Comparison of ENCODE assay signal across 8 cellular contexts in genomic region chr5:56814963-56815656, GRCh38. TPM values are rescaled to one million over a fixed set of nuclear protein-coding genes. Genes with fewer than 3 reads are reported as not detected.
DNase-seq lines count a peak whose midpoint lies in the region; ATAC-seq and TF ChIP-seq lines count a peak whose summit lies in the region.

Gene MAP3K1, plus strand, starts transcription at chr5:56815549. Its CDS starts 25 bp downstream, at chr5:56815574.

- H3K4me1 Mint-ChIP-seq in activated naive CD4-positive, alpha-beta T cell treated with anti-CD3 and anti-CD28 coated beads, Interleukin-2, amount 50 U/mL, for 24 hours: peaks cover 27% of the 10 kb centered on the region

- TF ChIP-seq CTCF in omental fat pad (IDR thresholded peaks at IDR 0.05): no peak
- TF ChIP-seq CTCF in suprapubic skin (IDR thresholded peaks at IDR 0.05): no peak

- no peaks in the 10 kb centered on the region for H3K9me3 ChIP-seq in suprapubic skin

- peak within 1 kb of the TSS; percentile 79 for H3K4me3 ChIP-seq in suprapubic skin

- peak within 1 kb of the TSS; percentile 92 for H3K4me3 Mint-ChIP-seq in activated naive CD4-positive, alpha-beta T cell treated with anti-CD3 and anti-CD28 coated beads, Interleukin-2, amount 50 U/mL, for 24 hours

- H3K4me1 ChIP-seq in suprapubic skin: peaks cover 34% of the 10 kb centered on the region

- peak; percentile 54 for ATAC-seq in GM21717 (IDR thresholded peaks at IDR 0.05; ENCODE audit: unreplicated experiment)
- peak; percentile 67 for ATAC-seq in SK-N-SH treated with all-trans-retinoic acid at 6 μM for 48 hours
- ATAC-seq in omental fat pad (ENCODE audit: low FRiP score): peak; percentile 89

- no peaks in the 10 kb centered on the region for H3K27me3 Mint-ChIP-seq in activated naive CD4-positive, alpha-beta T cell treated with anti-CD3 and anti-CD28 coated beads, Interleukin-2, amount 50 U/mL, for 24 hours

- peak within 1 kb of the TSS; percentile 99 for H3K27ac ChIP-seq in suprapubic skin

- no peak for TF ChIP-seq POLR2A in suprapubic skin (IDR thresholded peaks at IDR 0.05)

- DNase-seq in Daoy (ENCODE audit: low read depth) (peak; percentile 83), KG1 (lab: John Stamatoyannopoulos, UW) (peak; percentile 33), glomerular endothelial cell (ENCODE audit: extremely low read depth, low read depth, low spot score) (no peak), omental fat pad (ENCODE audit: low spot score) (no peak), suprapubic skin (ENCODE audit: low spot score in 2 of 2) (peak; percentile 83 to 87)

- no peaks in the 10 kb centered on the region for H3K9me3 Mint-ChIP-seq in activated naive CD4-positive, alpha-beta T cell treated with anti-CD3 and anti-CD28 coated beads, Interleukin-2, amount 50 U/mL, for 24 hours

- WGBS in suprapubic skin: under 1% methylated on average over 38 of the region's 87 CpGs

- H3K36me3 ChIP-seq in suprapubic skin: no peaks in the 10 kb centered on the region

- no peaks in the 10 kb centered on the region for H3K27me3 ChIP-seq in suprapubic skin

- H3K36me3 Mint-ChIP-seq in activated naive CD4-positive, alpha-beta T cell treated with anti-CD3 and anti-CD28 coated beads, Interleukin-2, amount 50 U/mL, for 24 hours: no peaks in the 10 kb centered on the region

- peak within 1 kb of the TSS; percentile 91 for H3K27ac Mint-ChIP-seq in activated naive CD4-positive, alpha-beta T cell treated with anti-CD3 and anti-CD28 coated beads, Interleukin-2, amount 50 U/mL, for 24 hours

- TF ChIP-seq EP300 in suprapubic skin (IDR thresholded peaks at IDR 0.05): no peak

TF ChIP-seq in SK-N-SH treated with all-trans-retinoic acid at 6 μM for 48 hours, 23 proteins besides CTCF, POLR2A, EP300 and RAD21:
- TF ChIP-seq PPARA (CRISPR knock-in tag; IDR thresholded peaks at IDR 0.05; ENCODE audit: borderline replicate concordance): no peak
- TF ChIP-seq ZFP30 (CRISPR knock-in tag; IDR thresholded peaks at IDR 0.05): no peak
- TF ChIP-seq OSR1 (CRISPR knock-in tag; IDR thresholded peaks at IDR 0.05): no peak
- TF ChIP-seq GLIS3 (CRISPR knock-in tag; IDR thresholded peaks at IDR 0.05): no peak
- no peak for TF ChIP-seq ISL1 (CRISPR knock-in tag; IDR thresholded peaks at IDR 0.05)
- TF ChIP-seq, protein P1, sequence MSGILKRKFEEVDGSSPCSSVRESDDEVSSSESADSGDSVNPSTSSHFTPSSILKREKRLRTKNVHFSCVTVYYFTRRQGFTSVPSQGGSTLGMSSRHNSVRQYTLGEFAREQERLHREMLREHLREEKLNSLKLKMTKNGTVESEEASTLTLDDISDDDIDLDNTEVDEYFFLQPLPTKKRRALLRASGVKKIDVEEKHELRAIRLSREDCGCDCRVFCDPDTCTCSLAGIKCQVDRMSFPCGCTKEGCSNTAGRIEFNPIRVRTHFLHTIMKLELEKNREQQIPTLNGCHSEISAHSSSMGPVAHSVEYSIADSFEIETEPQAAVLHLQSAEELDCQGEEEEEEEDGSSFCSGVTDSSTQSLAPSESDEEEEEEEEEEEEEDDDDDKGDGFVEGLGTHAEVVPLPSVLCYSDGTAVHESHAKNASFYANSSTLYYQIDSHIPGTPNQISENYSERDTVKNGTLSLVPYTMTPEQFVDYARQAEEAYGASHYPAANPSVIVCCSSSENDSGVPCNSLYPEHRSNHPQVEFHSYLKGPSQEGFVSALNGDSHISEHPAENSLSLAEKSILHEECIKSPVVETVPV (CRISPR knock-in tag; IDR thresholded peaks at IDR 0.05): no peak
- no peak for TF ChIP-seq TOX (CRISPR knock-in tag; IDR thresholded peaks at IDR 0.05; ENCODE audit: borderline replicate concordance)
- TF ChIP-seq SNAI2 (CRISPR knock-in tag; IDR thresholded peaks at IDR 0.05): no peak
- no peak for TF ChIP-seq ARNTL (CRISPR knock-in tag; IDR thresholded peaks at IDR 0.05; ENCODE audit: borderline replicate concordance, low read depth)

RNA-seq across cellular contexts. Expression of gene MAP3K1, which starts in this region (rescaled TPM):
- 8.6 and 10.2 TPM in 2 replicates for total RNA-seq in Daoy (2014; rRNA removed; shearing (Covaris generic))
- total RNA-seq in glomerular endothelial cell (13.2 and 17.5 TPM in 2 replicates), omental fat pad (10 to 100 TPM; 13.2 to 31.5 (median 19.0) TPM), suprapubic skin (10 to 100 TPM; 48.4 to 89.2 (median 61.1) TPM)

Comparison
In these comparisons a context has a peak if more than half of its experiments do, and no peak if none do; other contexts are left out.
1. DNase-seq: peak in Daoy (single experiment), KG1 (single experiment) and suprapubic skin (2 of 2); none in glomerular endothelial cell (single experiment) and omental fat pad (single experiment).
2. Peak in every context shown above with its lines, with median percentiles within 50 percentile points of each other: ATAC-seq.